ENCODE assay signal across 9 cellular contexts in the genomic region with DNA sequence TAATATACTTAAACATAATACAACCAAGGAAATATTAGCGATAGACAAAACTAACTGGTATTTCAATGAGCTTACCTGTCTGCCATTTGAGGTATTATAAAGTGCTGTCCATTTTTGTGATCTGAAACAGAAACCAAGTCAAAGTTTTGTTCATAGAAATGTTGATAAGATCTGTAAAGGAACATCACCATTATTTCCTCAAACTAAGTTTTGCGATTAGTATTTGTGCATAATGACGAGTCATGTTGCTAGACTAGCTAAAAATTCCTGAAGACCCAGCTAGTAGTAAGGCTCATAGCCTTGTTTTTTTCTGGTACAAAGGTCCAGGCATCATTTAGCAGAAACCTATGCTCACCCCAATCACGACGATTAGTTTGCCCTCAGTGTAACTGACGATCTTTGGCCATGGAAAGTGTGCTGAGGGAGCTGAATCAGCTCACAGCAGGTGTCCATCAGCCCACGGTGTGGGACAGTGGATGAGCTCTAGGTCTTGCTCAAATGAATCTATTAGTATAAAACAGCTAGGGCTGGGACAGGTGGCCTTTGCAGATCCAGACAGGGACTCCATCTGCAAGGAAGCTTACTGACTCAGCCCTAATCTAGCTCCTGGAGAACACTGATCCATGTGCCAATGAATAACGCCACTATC. TPM values are rescaled to one million over a fixed set of nuclear protein-coding genes. Genes with fewer than 3 reads are reported as not detected.
DNase-seq lines count a peak whose midpoint lies in the region; ATAC-seq and TF ChIP-seq lines count a peak whose summit lies in the region.
"Had no signal": no experiment of that assay in that cellular context is flagged by ENCODE, and none has a peak within 500 bp of the region (broad histone marks: within the 10 kb centered on the region; RNA-seq: fewer than 3 reads in every experiment).

No MANE protein-coding gene starts in this region.

- in situ Hi-C loops in GM13977 (cut with MboI; ENCODE audit: low pct_unique_long_range_greater_than_20kb, low sequenced_read_pairs, unreplicated experiment): no loop called here

- TF ChIP-seq CTCF in natural killer cell (IDR thresholded peaks at IDR 0.05) (no peak), psoas muscle (IDR thresholded peaks at IDR 0.05) (no peak), left lung (IDR thresholded peaks at IDR 0.05) (no peak), GM13977 (IDR thresholded peaks at IDR 0.05; ENCODE audit: extremely low read depth, insufficient read depth, missing control alignments) (no peak)

- CTCF ChIA-PET in CD4-positive, alpha-beta memory T cell (lab: Charles Lee; ENCODE audit: partially characterized antibody): interaction anchor here (0.9 to 2.1 kb wide), 5 partner anchors 8 to 46 kb away, joined by 3 to 6 read pairs (median 4); no protein-coding TSS in a partner anchor

- peak; percentile 36 for ATAC-seq in activated naive CD8-positive, alpha-beta T cell treated with anti-CD3 and anti-CD28 coated beads, Interleukin-2, amount 50 U/mL, for 24 hours
- peak in 1 of 3 donors; percentile 17 for ATAC-seq in natural killer cell
- ATAC-seq in psoas muscle: no peak
- ATAC-seq in left lung: no peak

- peaks cover 39 to 59% of the 10 kb centered on the region in 2 donors for H3K36me3 Mint-ChIP-seq in CD4-positive, alpha-beta memory T cell
- H3K36me3 Mint-ChIP-seq in activated naive CD8-positive, alpha-beta T cell treated with anti-CD3 and anti-CD28 coated beads, Interleukin-2, amount 50 U/mL, for 24 hours (ENCODE audit: low read depth): peaks cover 37% of the 10 kb centered on the region
- H3K36me3 Mint-ChIP-seq in natural killer cell: peaks cover 6% of the 10 kb centered on the region

- H3K4me3 Mint-ChIP-seq in CD4-positive, alpha-beta memory T cell: peak overlapping the region; percentile 71 to 84 (median 77)
- no peak overlapping the region for H3K4me3 Mint-ChIP-seq in activated naive CD8-positive, alpha-beta T cell treated with anti-CD3 and anti-CD28 coated beads, Interleukin-2, amount 50 U/mL, for 24 hours
- no peak overlapping the region for H3K4me3 Mint-ChIP-seq in natural killer cell

- H3K9me3 ChIP-seq in CD4-positive, alpha-beta memory T cell (ENCODE audit: control insufficient read depth in 1 of 2, low read length in 2 of 2): no peaks in the 10 kb centered on the region
- H3K9me3 ChIP-seq in KOPT-K1 (ENCODE audit: insufficient read depth, low read length, poor library complexity, severe bottlenecking) (no peaks in the 10 kb centered on the region), psoas muscle (no peaks in the 10 kb centered on the region), left lung (no peaks in the 10 kb centered on the region)
- H3K9me3 ChIP-seq: thoracic aorta had no signal

- POLR2A ChIA-PET in CD4-positive, alpha-beta memory T cell (lab: Charles Lee; ENCODE audit: partially characterized antibody): interaction anchor here (0.5 to 2.0 kb wide), 9 partner anchors 8 to 48 kb away, joined by 3 to 21 read pairs (median 4); a partner anchor contains a TSS

- 67 to 78% (median 68%) methylated on average over 8 of the region's 8 CpGs for WGBS in psoas muscle, 3 donors

- no peaks in the 10 kb centered on the region for H3K27me3 Mint-ChIP-seq in CD4-positive, alpha-beta memory T cell
- H3K27me3 Mint-ChIP-seq in activated naive CD8-positive, alpha-beta T cell treated with anti-CD3 and anti-CD28 coated beads, Interleukin-2, amount 50 U/mL, for 24 hours: no peaks in the 10 kb centered on the region
- no peaks in the 10 kb centered on the region for H3K27me3 Mint-ChIP-seq in natural killer cell (ENCODE audit: low read depth in 2 of 2)

- intact Hi-C loops in CD4-positive, alpha-beta memory T cell (cut with micrococcal nuclease): no loop called here
- intact Hi-C loops in natural killer cell (cut with micrococcal nuclease) (no loop called here), psoas muscle (cut with DNase I) (no loop called here), left lung (cut with DNase I) (no loop called here)

- peaks cover 42% of the 10 kb centered on the region for H3K36me3 ChIP-seq in CD4-positive, alpha-beta memory T cell (ENCODE audit: insufficient read depth, low read length)
- peaks cover 98% of the 10 kb centered on the region for H3K36me3 ChIP-seq in KOPT-K1 (ENCODE audit: insufficient read depth, low read length)
- peaks cover 6 to 86% of the 10 kb centered on the region in 2 donors for H3K36me3 ChIP-seq in psoas muscle (ENCODE audit: insufficient read depth in 1 of 2, low read depth in 1 of 2)
- H3K36me3 ChIP-seq in left lung: peaks cover 0 to 92% of the 10 kb centered on the region in 2 donors

- peak overlapping the region; percentile 65 for H3K27ac ChIP-seq in CD4-positive, alpha-beta memory T cell (ENCODE audit: low read depth, low read length)
- peak overlapping the region; percentile 39 for H3K27ac ChIP-seq in KOPT-K1 (ENCODE audit: low read depth, low read length, poor library complexity, severe bottlenecking)
- H3K27ac ChIP-seq in psoas muscle: no peak overlapping the region
- H3K27ac ChIP-seq in left lung: no peak overlapping the region
- H3K27ac ChIP-seq: thoracic aorta had no signal

- H3K27ac Mint-ChIP-seq in CD4-positive, alpha-beta memory T cell: peak overlapping the region; percentile 88 to 96 (median 92)
- H3K27ac Mint-ChIP-seq in activated naive CD8-positive, alpha-beta T cell treated with anti-CD3 and anti-CD28 coated beads, Interleukin-2, amount 50 U/mL, for 24 hours: peak overlapping the region; percentile 50
- H3K27ac Mint-ChIP-seq in natural killer cell: peak overlapping the region; percentile 35 to 50

- DNase-seq in CD4-positive, alpha-beta memory T cell: peak; percentile 6 to 44 (median 14)
- DNase-seq in activated naive CD8-positive, alpha-beta T cell treated with anti-CD3 and anti-CD28 coated beads, Interleukin-2, amount 50 U/mL, for 24 hours: no peak
- DNase-seq in natural killer cell (no peak), psoas muscle (no peak), left lung (no peak), GM13977 (ENCODE audit: low spot score) (no peak)
- DNase-seq: RPMI8226 had no signal

- H3K27me3 ChIP-seq in CD4-positive, alpha-beta memory T cell (ENCODE audit: insufficient read depth, low read length): no peaks in the 10 kb centered on the region
- H3K27me3 ChIP-seq in psoas muscle (ENCODE audit: insufficient read depth in 3 of 3, low read length in 2 of 3) (no peaks in the 10 kb centered on the region), left lung (no peaks in the 10 kb centered on the region)

- H3K9me3 Mint-ChIP-seq in CD4-positive, alpha-beta memory T cell: no peaks in the 10 kb centered on the region
- no peaks in the 10 kb centered on the region for H3K9me3 Mint-ChIP-seq in activated naive CD8-positive, alpha-beta T cell treated with anti-CD3 and anti-CD28 coated beads, Interleukin-2, amount 50 U/mL, for 24 hours
- H3K9me3 Mint-ChIP-seq in natural killer cell: no peaks in the 10 kb centered on the region

- peaks cover 15 to 45% (median 28%) of the 10 kb centered on the region in 4 donors for H3K4me1 Mint-ChIP-seq in CD4-positive, alpha-beta memory T cell
- peaks cover 19% of the 10 kb centered on the region for H3K4me1 Mint-ChIP-seq in activated naive CD8-positive, alpha-beta T cell treated with anti-CD3 and anti-CD28 coated beads, Interleukin-2, amount 50 U/mL, for 24 hours
- peaks cover 6 to 12% of the 10 kb centered on the region in 2 donors for H3K4me1 Mint-ChIP-seq in natural killer cell

- H3K4me1 ChIP-seq in CD4-positive, alpha-beta memory T cell (ENCODE audit: insufficient read depth, low read length): peaks cover 28% of the 10 kb centered on the region
- H3K4me1 ChIP-seq in psoas muscle (peaks cover 10% of the 10 kb centered on the region), left lung (peaks cover 4 to 9% of the 10 kb centered on the region in 2 donors)

- peak overlapping the region; percentile 20 to 49 for H3K4me3 ChIP-seq in CD4-positive, alpha-beta memory T cell (ENCODE audit: low read length in 2 of 2)
- H3K4me3 ChIP-seq in psoas muscle (no peak overlapping the region), left lung (no peak overlapping the region)
- H3K4me3 ChIP-seq: thoracic aorta had no signal

RNA-seq across cellular contexts. Expression of a gene that starts 28.7 kb away (rescaled TPM):
- 100 to 1,000 TPM; 133 to 149 TPM for total RNA-seq in CD4-positive, alpha-beta memory T cell
- polyA plus RNA-seq in CD4-positive, alpha-beta memory T cell: 100 to 1,000 TPM in 1 of 2 donors, 10 to 100 TPM in 1; 83.1 to 104 TPM
- total RNA-seq in natural killer cell: 100 to 1,000 TPM in 2 of 3 donors, 10 to 100 TPM in 1; 98.8 to 118 (median 117) TPM
- 10 to 100 TPM; 17.5 to 29.7 (median 26.4) TPM for total RNA-seq in psoas muscle
- 10 to 100 TPM; 10.8 to 20.3 (median 13.3) TPM for polyA plus RNA-seq in psoas muscle
- total RNA-seq in left lung: 10 to 100 TPM; 42.7 to 72.7 TPM

RNA-seq across cellular contexts. Expression of a gene that starts 31.7 kb away (rescaled TPM):
- 10 to 100 TPM; 99.5 to 99.7 TPM for total RNA-seq in CD4-positive, alpha-beta memory T cell
- polyA plus RNA-seq in CD4-positive, alpha-beta memory T cell: 10 to 100 TPM; 66.6 to 67.0 TPM
- total RNA-seq in natural killer cell (10 to 100 TPM; 74.9 to 93.6 (median 90.7) TPM), psoas muscle (10 to 100 TPM in 2 of 4 donors, 1 to 10 TPM in 2; 8.7 to 16.3 (median 11.7) TPM), left lung (10 to 100 TPM; 57.0 to 69.9 TPM)
- 1 to 10 TPM; 6.8 to 9.0 (median 7.4) TPM for polyA plus RNA-seq in psoas muscle

Comparison
In these comparisons a context has a peak if more than half of its experiments do, and no peak if none do; other contexts are left out.
1. DNase-seq: peak in CD4-positive, alpha-beta memory T cell (5 of 5); none in activated naive CD8-positive, alpha-beta T cell treated with anti-CD3 and anti-CD28 coated beads, Interleukin-2, amount 50 U/mL, for 24 hours (single experiment), natural killer cell (single experiment), psoas muscle (0 of 2), left lung (0 of 2) and GM13977 (single experiment).
2. H3K27ac ChIP-seq: peak in CD4-positive, alpha-beta memory T cell (single experiment) and KOPT-K1 (single experiment); none in psoas muscle (single experiment) and left lung (0 of 2).
3. H3K4me3 ChIP-seq: peak in CD4-positive, alpha-beta memory T cell (2 of 2); none in psoas muscle (single experiment) and left lung (0 of 2).
4. H3K4me3 Mint-ChIP-seq: peak in CD4-positive, alpha-beta memory T cell (8 of 8); none in activated naive CD8-positive, alpha-beta T cell treated with anti-CD3 and anti-CD28 coated beads, Interleukin-2, amount 50 U/mL, for 24 hours (single experiment) and natural killer cell (single experiment).
5. Peak in every context shown above with its lines, with median percentiles within 50 percentile points of each other: H3K27ac Mint-ChIP-seq.